ENCODE assay signal across 35 cellular contexts in the genomic region with DNA sequence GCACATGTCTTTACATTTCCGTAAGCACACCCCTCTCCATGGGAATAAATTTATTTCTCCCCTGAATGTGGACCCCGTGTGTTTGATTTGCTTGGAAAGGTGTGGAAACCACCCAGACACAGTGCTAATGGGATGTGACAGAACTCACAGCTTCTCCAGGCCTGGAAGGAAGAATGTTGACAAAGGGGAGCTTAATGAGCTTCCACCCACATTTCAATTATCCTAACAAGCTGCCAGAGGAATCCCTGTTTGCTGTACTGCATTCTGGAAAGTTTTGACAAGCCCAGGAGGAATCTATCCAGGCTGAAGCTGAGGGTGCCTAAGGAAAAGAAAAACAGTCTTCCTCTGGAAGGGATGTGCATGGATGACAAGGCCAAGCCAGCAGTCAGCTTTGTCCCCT. TPM values are rescaled to one million over a fixed set of nuclear protein-coding genes. Genes with fewer than 3 reads are reported as not detected.
"Had no signal": no experiment of that assay in that cellular context is flagged by ENCODE, and none has a peak within 500 bp of the region (broad histone marks: within the 10 kb centered on the region; RNA-seq: fewer than 3 reads in every experiment).

No MANE protein-coding gene starts in this region.

- H3K9ac ChIP-seq: parathyroid adenoma had no signal

- H3K4me3 ChIP-seq: colonic mucosa, esophagus muscularis mucosa, gastroesophageal sphincter, heart right ventricle, lung, mucosa of descending colon, right atrium auricular region, smooth muscle cell, suprapubic skin, transverse colon, vagina had no signal

- DNase-seq: colonic mucosa; effector CD8-positive, alpha-beta T cell; foreskin keratinocyte; glutamatergic neuron; heart right ventricle; hippocampal formation; immature natural killer cell; islet precursor cell; kidney glomerular epithelial cell; mucosa of descending colon; naive B cell; stimulated activated CD4-positive, alpha-beta T cell treated with anti-CD3 and anti-CD28 coated beads, Interleukin-12 subunit alpha, Interleukin-12 subunit beta, amount 100 ng/mL, for 4 hours; stimulated activated CD4-positive, alpha-beta T cell treated with anti-CD3 and anti-CD28 coated beads, Interleukin-1b, Interleukin-23, amount 100 ng/mL, for 48 hours; stimulated activated CD4-positive, alpha-beta T cell treated with anti-CD3 and anti-CD28 coated beads, Interleukin-4, amount 100 ng/mL, for 1 hour; stimulated activated CD8-positive, alpha-beta memory T cell treated with anti-CD3 and anti-CD28 coated beads, Interleukin-4, amount 100 ng/mL, for 48 hours; stimulated activated naive CD4-positive, alpha-beta T cell; stimulated activated naive CD8-positive, alpha-beta T cell treated with anti-CD3 and anti-CD28 coated beads, Interleukin-15, amount 100 ng/mL, for 72 hours; transverse colon had no signal

- H3K27me3 ChIP-seq: colonic mucosa, esophagus muscularis mucosa, foreskin keratinocyte, gastroesophageal sphincter, neutrophil, right atrium auricular region, transverse colon, vagina had no signal

- ATAC-seq: foreskin keratinocyte; gastroesophageal sphincter; heart right ventricle; mucosa of descending colon; natural killer cell treated with Interleukin-12 subunit alpha and Interleukin-12 subunit beta and Interleukin-15 and Interleukin-18, amount 100 ng/mL, for 72 hours; sciatic nerve; stimulated activated naive CD8-positive, alpha-beta T cell treated with anti-CD3 and anti-CD28 coated beads, Interleukin-15, amount 100 ng/mL, for 72 hours had no signal

- FAIRE-seq: endothelial cell of umbilical vein had no signal

- H3K4me2 ChIP-seq: smooth muscle cell had no signal

- H3K36me3 ChIP-seq: colonic mucosa, esophagus muscularis mucosa, gastroesophageal sphincter, heart right ventricle, neutrophil, right atrium auricular region, suprapubic skin, transverse colon, vagina had no signal

- H3K4me1 ChIP-seq: colonic mucosa, foreskin keratinocyte, gastroesophageal sphincter, heart right ventricle, parathyroid adenoma, right atrium auricular region, suprapubic skin, transverse colon, vagina had no signal

- H3K27ac ChIP-seq: colonic mucosa, esophagus muscularis mucosa, foreskin keratinocyte, gastroesophageal sphincter, heart right ventricle, neutrophil, parathyroid adenoma, right atrium auricular region, suprapubic skin, transverse colon, vagina had no signal

- H3K9me3 ChIP-seq: colonic mucosa, esophagus muscularis mucosa, mucosa of descending colon, neutrophil, right atrium auricular region, suprapubic skin, transverse colon, vagina had no signal

- H3K79me2 ChIP-seq: parathyroid adenoma had no signal

- H2AFZ ChIP-seq: parathyroid adenoma had no signal

RNA-seq across cellular contexts. Expression of a gene that starts 51.2 kb away (rescaled TPM):
- total RNA-seq: chondrocyte; endothelial cell of umbilical vein; epithelial cell of proximal tubule; esophagus muscularis mucosa; fibroblast of lung; foreskin keratinocyte; heart right ventricle; liver; natural killer cell treated with Interleukin-12 subunit alpha and Interleukin-12 subunit beta and Interleukin-15 and Interleukin-18, amount 100 ng/mL, for 72 hours; omental fat pad; right atrium auricular region; sciatic nerve; smooth muscle cell; suprapubic skin; vagina had no signal
- polyA plus RNA-seq: endothelial cell of umbilical vein, fibroblast of lung, heart right ventricle, immature natural killer cell, liver, smooth muscle cell had no signal
